15 cellular contexts compared by ENCODE assay signal in the genomic region with DNA sequence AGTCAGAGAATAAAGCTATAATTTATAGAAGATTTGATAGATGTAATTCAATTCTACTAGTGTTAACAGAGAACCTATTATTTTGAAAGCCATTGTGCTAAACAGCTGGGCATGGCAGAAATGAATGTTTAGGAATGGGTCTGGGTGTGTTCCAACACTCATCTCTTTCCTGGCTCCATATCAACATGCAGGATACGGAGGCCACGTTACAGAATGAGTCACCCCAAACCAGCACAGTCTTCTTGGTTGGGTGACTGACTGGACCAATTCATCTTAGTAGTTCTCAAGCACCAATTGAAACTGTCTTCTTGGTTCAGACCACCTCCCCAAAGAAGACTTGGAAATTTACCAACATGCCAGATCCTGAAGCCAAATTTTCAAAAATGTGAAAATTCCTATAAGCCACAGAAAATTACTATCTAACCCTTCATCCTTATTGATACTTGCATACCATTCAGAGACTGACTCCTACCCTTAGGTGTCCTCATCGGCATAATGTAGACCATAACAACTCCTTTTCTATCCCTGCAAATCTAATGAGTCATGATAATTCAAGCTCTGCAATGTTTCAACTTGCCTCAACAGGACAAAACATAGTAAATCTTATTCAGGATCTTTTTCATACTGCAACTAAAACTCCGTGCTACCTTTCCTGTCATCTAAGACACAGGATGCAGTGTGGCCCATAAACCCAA. TPM values are rescaled to one million over a fixed set of nuclear protein-coding genes. Genes with fewer than 3 reads are reported as not detected.
A peak's percentile ranks its signal among the peaks of the same experiment; 100 is the strongest.
DNase-seq lines count a peak whose midpoint lies in the region; ATAC-seq and TF ChIP-seq lines count a peak whose summit lies in the region.
"Had no signal": no experiment of that assay in that cellular context is flagged by ENCODE, and none has a peak within 500 bp of the region (broad histone marks: within the 10 kb centered on the region; RNA-seq: fewer than 3 reads in every experiment).

No MANE protein-coding gene starts in this region.

- CTCF ChIA-PET in IMR-90 (lab: Yijun Ruan, JAX) = interaction anchor here (0.6 kb wide), 1 partner anchor 359 kb away, joined by 5 read pairs; no protein-coding TSS in a partner anchor

- H3K9me3 ChIP-seq in IMR-90 (ENCODE audit: control insufficient read depth, insufficient read depth, low read length) = no peaks in the 10 kb centered on the region
- H3K9me3 ChIP-seq: ascending aorta had no signal

- no peak overlapping the region for H3K4me2 ChIP-seq in IMR-90 (ENCODE audit: low read depth, low read length)

- POLR2A ChIA-PET in IMR-90 (lab: Charles Lee; ENCODE audit: unreplicated experiment) = no interaction called here

- H3K14ac ChIP-seq in IMR-90 (replicated peaks; ENCODE audit: low read depth, low read length) = no peak overlapping the region

- H3K79me1 ChIP-seq in IMR-90 (ENCODE audit: low read depth in 1 of 2, low read length in 2 of 2) = no peaks in the 10 kb centered on the region

- no peak overlapping the region for H2AFZ ChIP-seq in IMR-90 (replicated peaks; ENCODE audit: low read length, poor library complexity)
- H2AFZ ChIP-seq: parathyroid adenoma had no signal

- no peak overlapping the region for H4K5ac ChIP-seq in IMR-90 (ENCODE audit: low read depth, low read length)

- no peak overlapping the region for H3K56ac ChIP-seq in IMR-90 (ENCODE audit: extremely low read depth, insufficient read depth, low read length)

- no TSS peak for BruUV-seq in IMR-90 (replicated peaks; lab: Mats Ljungman, UMichigan)

- no peak overlapping the region for H2BK20ac ChIP-seq in IMR-90 (ENCODE audit: low read depth, low read length)

- no peak overlapping the region for H3K4me3 ChIP-seq in IMR-90 (ENCODE audit: insufficient read depth, low read depth, low read length)
- H3K4me3 ChIP-seq: ascending aorta, SK-N-MC had no signal

- DNase-seq in AG08396 (ENCODE audit: low spot score) = peak; percentile 39
- peak; percentile 23 for DNase-seq in IMR-90
- DNase-seq in amniotic epithelial cell (ENCODE audit: low read depth) = peak; percentile 37
- DNase-seq in foreskin keratinocyte = peak; percentile 93 to 98
- DNase-seq in activated T-cell treated with anti-CD3 and anti-CD28 coated beads, Interleukin-2, amount 50 U/mL, for 1 hour = no peak
- DNase-seq in GDM1 (lab: John Stamatoyannopoulos, UW) = no peak
- DNase-seq in DMS53 (lab: John Stamatoyannopoulos, UW) = no peak
- DNase-seq in activated gamma-delta T cell treated with Interleukin-2 at 50 U/mL for 16 hours = no peak
- DNase-seq: activated CD4-positive, alpha-beta T cell treated with anti-CD3 and anti-CD28 coated beads, Interleukin-2, amount 50 U/mL, for 48 hours; AML-193; DMS79; NCI-H2081 treated with DMSO at 0.1 percent for 48 hours had no signal

- H2BK120ac ChIP-seq in IMR-90 (ENCODE audit: low read depth, low read length) = no peak overlapping the region

- no peak overlapping the region for H3K27ac ChIP-seq in IMR-90 (ENCODE audit: insufficient read depth, low read length)
- peak overlapping the region; percentile 50 for H3K27ac ChIP-seq in foreskin keratinocyte
- H3K27ac ChIP-seq: ascending aorta, parathyroid adenoma, SK-N-MC had no signal

- no peak overlapping the region for H3K23ac ChIP-seq in IMR-90 (ENCODE audit: low read depth, low read length)

- intact Hi-C loops in IMR-90 (cut with micrococcal nuclease) = no loop called here

- H3K4ac ChIP-seq in IMR-90 (ENCODE audit: low read depth, low read length) = no peak overlapping the region

- no peaks in the 10 kb centered on the region for H3K4me1 ChIP-seq in IMR-90 (ENCODE audit: control insufficient read depth, insufficient read depth, low read length)
- peaks cover 23% of the 10 kb centered on the region for H3K4me1 ChIP-seq in foreskin keratinocyte
- H3K4me1 ChIP-seq: ascending aorta, parathyroid adenoma had no signal

- in situ Hi-C loops in IMR-90 (cut with MboI; ENCODE audit: low sequenced_read_pairs) = loop anchor here (25.0 kb wide), 1 partner anchor 1336 kb away; no protein-coding TSS in a partner anchor

- H4K20me1 ChIP-seq in IMR-90 (ENCODE audit: insufficient read depth, low read length) = no peaks in the 10 kb centered on the region

- H4K91ac ChIP-seq in IMR-90 (ENCODE audit: insufficient read depth, low read depth, low read length) = no peak overlapping the region

- no peak overlapping the region for H3K9ac ChIP-seq in IMR-90 (ENCODE audit: low read depth, low read length)
- H3K9ac ChIP-seq: parathyroid adenoma had no signal

- no peak overlapping the region for H2AK5ac ChIP-seq in IMR-90 (ENCODE audit: low read depth, low read length)

- TF ChIP-seq CTCF in IMR-90 (conservative IDR thresholded peaks at IDR 0.05; ENCODE audit: low read depth, low read length) (no peak), foreskin keratinocyte (conservative IDR thresholded peaks at IDR 0.05) (peak; percentile 51)

- 63% methylated on average over 1 of the region's 4 CpGs; no CpG with 5 or more reads in 1 of the 2 experiments for WGBS in IMR-90 (ENCODE audit: extremely low coverage in 2 of 2, insufficient read length in 1 of 2), 2 experiments

- TF ChIP-seq RAD21 in IMR-90 (IDR thresholded peaks at IDR 0.05; ENCODE audit: low read length) = no peak

- H3K27me3 ChIP-seq in IMR-90 (ENCODE audit: control insufficient read depth, insufficient read depth, low read length) (no peaks in the 10 kb centered on the region), foreskin keratinocyte (no peaks in the 10 kb centered on the region)
- H3K27me3 ChIP-seq: ascending aorta had no signal

- TF ChIP-seq POLR2A in IMR-90 (IDR thresholded peaks at IDR 0.05; ENCODE audit: low read depth, low read length) = no peak

- no peak overlapping the region for H2BK15ac ChIP-seq in IMR-90 (ENCODE audit: low read depth, low read length)

- ATAC-seq in IMR-90 (ENCODE audit: low read depth) (no peak), foreskin keratinocyte (peak; percentile 95)

- H2BK5ac ChIP-seq in IMR-90 (ENCODE audit: low read depth, low read length, poor library complexity, severe bottlenecking) = no peak overlapping the region

- no peaks in the 10 kb centered on the region for H3K9me1 ChIP-seq in IMR-90 (ENCODE audit: insufficient read depth, low read length)

- no peak overlapping the region for H3K18ac ChIP-seq in IMR-90 (ENCODE audit: low read depth, low read length)

- H4K8ac ChIP-seq in IMR-90 (ENCODE audit: low read depth in 2 of 2, low read length in 2 of 2) = no peak overlapping the region

- H2AK9ac ChIP-seq in IMR-90 (replicated peaks; ENCODE audit: low read depth, low read length, poor library complexity) = no peak overlapping the region

- no peaks in the 10 kb centered on the region for H3K36me3 ChIP-seq in IMR-90 (ENCODE audit: control insufficient read depth, insufficient read depth, low read length)
- H3K36me3 ChIP-seq: ascending aorta had no signal

- dilution Hi-C loops in IMR-90 (cut with HindIII; ENCODE audit: low sequenced_read_pairs, unreplicated experiment) = no loop called here

TF ChIP-seq in IMR-90, 13 proteins besides CTCF, POLR2A, EP300 and RAD21:
- TF ChIP-seq MAZ (IDR thresholded peaks at IDR 0.05; ENCODE audit: borderline replicate concordance, low read depth, low read length) = no peak
- TF ChIP-seq, protein P1, sequence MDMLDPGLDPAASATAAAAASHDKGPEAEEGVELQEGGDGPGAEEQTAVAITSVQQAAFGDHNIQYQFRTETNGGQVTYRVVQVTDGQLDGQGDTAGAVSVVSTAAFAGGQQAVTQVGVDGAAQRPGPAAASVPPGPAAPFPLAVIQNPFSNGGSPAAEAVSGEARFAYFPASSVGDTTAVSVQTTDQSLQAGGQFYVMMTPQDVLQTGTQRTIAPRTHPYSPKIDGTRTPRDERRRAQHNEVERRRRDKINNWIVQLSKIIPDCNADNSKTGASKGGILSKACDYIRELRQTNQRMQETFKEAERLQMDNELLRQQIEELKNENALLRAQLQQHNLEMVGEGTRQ (IDR thresholded peaks at IDR 0.05; ENCODE audit: low read depth, low read length) = no peak
- TF ChIP-seq FOS (IDR thresholded peaks at IDR 0.05; ENCODE audit: low read depth, low read length) = no peak
- no peak for TF ChIP-seq SMC3 (IDR thresholded peaks at IDR 0.05; ENCODE audit: low read depth, low read length)
- TF ChIP-seq MAFK (IDR thresholded peaks at IDR 0.05; ENCODE audit: low read depth, low read length) = no peak
- no peak for TF ChIP-seq CEBPB (IDR thresholded peaks at IDR 0.05; ENCODE audit: low read depth, low read length)
- TF ChIP-seq NFE2L2 (IDR thresholded peaks at IDR 0.05; ENCODE audit: low read depth, low read length) = no peak
- no peak for TF ChIP-seq RCOR1 (IDR thresholded peaks at IDR 0.05; ENCODE audit: insufficient replicate concordance, low read length)
- TF ChIP-seq MXI1 (IDR thresholded peaks at IDR 0.05; ENCODE audit: borderline replicate concordance, low read depth, low read length) = no peak
- TF ChIP-seq ELK1 (IDR thresholded peaks at IDR 0.05; ENCODE audit: borderline replicate concordance, low read depth, low read length) = no peak
- no peak for TF ChIP-seq BHLHE40 (IDR thresholded peaks at IDR 0.05; ENCODE audit: low read depth, low read length)
- TF ChIP-seq CHD1 (IDR thresholded peaks at IDR 0.05; ENCODE audit: low read depth, low read length) = no peak
- TF ChIP-seq RFX5 (IDR thresholded peaks at IDR 0.05; ENCODE audit: low read depth, low read length) = no peak

RNA-seq across cellular contexts. Expression of gene ATOH1, which starts 52.0 kb away (rescaled TPM):
- total RNA-seq in IMR-90 (2012; rRNA removed) (not detected in 2 replicates), foreskin keratinocyte (not detected in 2 replicates)
- polyA plus RNA-seq in IMR-90 (2012; rRNA removed) (not detected in 2 replicates), foreskin keratinocyte (not detected in 2 replicates)
- polyA plus RNA-seq in IMR-90 (2012; cell fraction: cytosol; rRNA removed) = not detected in 2 replicates
- polyA plus RNA-seq in IMR-90 (2012; cell fraction: nucleus; rRNA removed; ENCODE audit: low replicate concordance) = not detected in 2 replicates
- total RNA-seq: ascending aorta had no signal

Comparison
In these comparisons a context has a peak if more than half of its experiments do, and no peak if none do; other contexts are left out.
1. DNase-seq: peak in AG08396 (single experiment), IMR-90 (single experiment), amniotic epithelial cell (single experiment) and foreskin keratinocyte (2 of 2); none in activated T-cell treated with anti-CD3 and anti-CD28 coated beads, Interleukin-2, amount 50 U/mL, for 1 hour (single experiment), GDM1 (single experiment), DMS53 (single experiment) and activated gamma-delta T cell treated with Interleukin-2 at 50 U/mL for 16 hours (single experiment).